8 cellular contexts compared by ENCODE assay signal in the genomic region with DNA sequence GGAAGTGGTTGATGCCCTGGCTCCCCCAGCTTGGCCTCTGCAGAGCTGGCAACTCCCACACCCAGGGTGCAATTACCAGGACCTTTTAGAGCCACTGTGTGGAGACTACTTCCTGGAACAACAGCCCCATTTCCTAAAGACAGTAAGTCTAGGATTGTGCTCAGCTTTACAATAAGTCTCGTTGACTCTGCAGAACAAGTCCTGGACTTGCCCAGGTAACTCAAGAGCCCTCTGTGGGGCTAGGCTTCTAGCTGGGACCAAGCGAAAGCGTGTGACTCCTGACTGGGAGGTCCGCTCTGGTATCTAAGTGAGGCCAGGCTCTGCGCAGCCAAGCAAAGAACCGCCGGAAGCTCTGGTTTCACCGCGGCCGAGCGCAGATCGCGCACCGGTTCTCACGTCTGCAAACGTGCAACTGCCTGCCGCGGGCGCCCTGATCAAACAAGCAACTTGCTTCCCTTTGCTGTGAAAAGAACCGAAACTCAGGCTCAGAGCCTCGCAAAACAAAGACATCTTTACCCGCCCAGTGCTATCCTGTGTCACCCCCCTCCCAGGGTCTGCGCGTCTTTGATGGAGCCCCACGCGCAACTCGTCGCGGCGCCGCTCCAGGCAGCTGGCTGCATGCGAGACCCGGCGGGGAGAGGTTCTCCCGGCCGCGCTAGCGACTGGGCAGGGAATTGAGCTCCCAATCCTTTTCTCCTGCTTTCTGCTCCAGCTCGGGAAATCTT. TPM values are rescaled to one million over a fixed set of nuclear protein-coding genes. Genes with fewer than 3 reads are reported as not detected.
DNase-seq lines count a peak whose midpoint lies in the region; ATAC-seq and TF ChIP-seq lines count a peak whose summit lies in the region.

No MANE protein-coding gene starts in this region.

- intact Hi-C loops in IMR-90 (cut with micrococcal nuclease), result no loop called here

- peaks cover 22% of the 10 kb centered on the region for H3K27me3 Mint-ChIP-seq in type B pancreatic cell

- H3K27ac ChIP-seq in IMR-90 (ENCODE audit: insufficient read depth, low read length), result peak overlapping the region; percentile 10; the same call in 1 of the 2 replicates

- no peaks in the 10 kb centered on the region for H3K9me3 ChIP-seq in IMR-90 (ENCODE audit: control insufficient read depth, insufficient read depth, low read length)
- H3K9me3 ChIP-seq in mucosa of stomach (ENCODE audit: control insufficient read depth, low read length), result no peaks in the 10 kb centered on the region

- H3K4me3 Mint-ChIP-seq in type B pancreatic cell, result peak overlapping the region; percentile 69

- H3K4me1 ChIP-seq in IMR-90 (ENCODE audit: control insufficient read depth, insufficient read depth, low read length), result peaks cover 10% of the 10 kb centered on the region
- peaks cover 23% of the 10 kb centered on the region for H3K4me1 ChIP-seq in mucosa of stomach (ENCODE audit: control insufficient read depth, insufficient read depth, low read length)

- H4K91ac ChIP-seq in IMR-90 (ENCODE audit: insufficient read depth, low read depth, low read length), result peak overlapping the region; percentile 79

- TF ChIP-seq RAD21 in IMR-90 (IDR thresholded peaks at IDR 0.05; ENCODE audit: low read length), result no peak

- peak overlapping the region; percentile 88 for H3K14ac ChIP-seq in IMR-90 (replicated peaks; ENCODE audit: low read depth, low read length)

- 0 out of 2 replicates have a peak, but pooled peaks cover 7% of the 10 kb centered on the region for H3K9me1 ChIP-seq in IMR-90 (ENCODE audit: insufficient read depth, low read length)

- no TSS peak for BruUV-seq in IMR-90 (replicated peaks; lab: Mats Ljungman, UMichigan)

- CTCF ChIA-PET in IMR-90 (lab: Yijun Ruan, JAX), result interaction anchor here (0.6 to 2.0 kb wide), 3 partner anchors 13 to 52 kb away, joined by 3 to 5 read pairs (median 4); no protein-coding TSS in a partner anchor

- peak; percentile 74 for ATAC-seq in GM21529 (IDR thresholded peaks at IDR 0.05; ENCODE audit: unreplicated experiment)
- peak; percentile 33 for ATAC-seq in IMR-90 (ENCODE audit: low read depth)

- H3K36me3 ChIP-seq in IMR-90 (ENCODE audit: control insufficient read depth, insufficient read depth, low read length) (no peaks in the 10 kb centered on the region), mucosa of stomach (ENCODE audit: control insufficient read depth, insufficient read depth, low read length) (no peaks in the 10 kb centered on the region)

- peak overlapping the region; percentile 35 for H2AK9ac ChIP-seq in IMR-90 (replicated peaks; ENCODE audit: low read depth, low read length, poor library complexity)

- TF ChIP-seq POLR2A in IMR-90 (IDR thresholded peaks at IDR 0.05; ENCODE audit: low read depth, low read length), result no peak

- dilution Hi-C loops in IMR-90 (cut with HindIII; ENCODE audit: low sequenced_read_pairs, unreplicated experiment), result no loop called here

- peak overlapping the region; percentile 52; the same call in 1 of the 2 replicates for H3K56ac ChIP-seq in IMR-90 (ENCODE audit: extremely low read depth, insufficient read depth, low read length)

- H2AK5ac ChIP-seq in IMR-90 (ENCODE audit: low read depth, low read length), result peak overlapping the region; percentile 75; the same call in 1 of the 2 replicates

- peak overlapping the region; percentile 84 for H3K27ac Mint-ChIP-seq in type B pancreatic cell

- H2AFZ ChIP-seq in IMR-90 (replicated peaks; ENCODE audit: low read length, poor library complexity), result peak overlapping the region; percentile 89

- peak overlapping the region; percentile 92 for H3K23ac ChIP-seq in IMR-90 (ENCODE audit: low read depth, low read length)

- H3K9ac ChIP-seq in IMR-90 (ENCODE audit: low read depth, low read length) (peak overlapping the region; percentile 12; the same call in 1 of the 2 replicates), mucosa of stomach (ENCODE audit: low read length) (peak overlapping the region; percentile 64)

- no peaks in the 10 kb centered on the region for H3K36me3 Mint-ChIP-seq in type B pancreatic cell

- in situ Hi-C loops in IMR-90 (cut with MboI; ENCODE audit: low sequenced_read_pairs), result no loop called here

- no peaks in the 10 kb centered on the region for H3K27me3 ChIP-seq in IMR-90 (ENCODE audit: control insufficient read depth, insufficient read depth, low read length)
- H3K27me3 ChIP-seq in mucosa of stomach (ENCODE audit: control insufficient read depth, insufficient read depth, low read length), result peaks cover 5% of the 10 kb centered on the region

- no peak for TF ChIP-seq CTCF in GM12865 (IDR thresholded peaks at IDR 0.05; ENCODE audit: insufficient read depth, low read depth, low read length, missing control alignments)
- TF ChIP-seq CTCF in IMR-90 (conservative IDR thresholded peaks at IDR 0.05; ENCODE audit: low read depth, low read length), result no peak
- TF ChIP-seq CTCF in type B pancreatic cell (conservative IDR thresholded peaks at IDR 0.05), result no peak

- no peaks in the 10 kb centered on the region for H3K4me1 Mint-ChIP-seq in type B pancreatic cell (ENCODE audit: unreplicated experiment)

- DNase-seq in GM12865 (ENCODE audit: low read depth) (peak; percentile 99), IMR-90 (peak; percentile 60), SW480 (ENCODE audit: low spot score) (peak; percentile 69), ecto neural progenitor cell (ENCODE audit: low spot score) (peak; percentile 73), type B pancreatic cell (ENCODE audit: extremely low spot score, unreplicated experiment) (no peak), iPS-NIHi11 (ENCODE audit: low spot score) (no peak)

- no peaks in the 10 kb centered on the region for H4K20me1 ChIP-seq in IMR-90 (ENCODE audit: insufficient read depth, low read length)

- H3K79me1 ChIP-seq in IMR-90 (ENCODE audit: low read depth in 1 of 2, low read length in 2 of 2), result peaks cover 1 to 7% of the 10 kb centered on the region in 2 experiments; a peak in 2 of 4 replicates

- peak overlapping the region; percentile 31 for H3K4me2 ChIP-seq in IMR-90 (ENCODE audit: low read depth, low read length)

- peak overlapping the region; percentile 86 for H2BK20ac ChIP-seq in IMR-90 (ENCODE audit: low read depth, low read length)

- peak overlapping the region; percentile 90; the same call in 1 of the 3 replicates for H2BK15ac ChIP-seq in IMR-90 (ENCODE audit: low read depth, low read length)

- peak overlapping the region; percentile 23 for H2BK5ac ChIP-seq in IMR-90 (ENCODE audit: low read depth, low read length, poor library complexity, severe bottlenecking)

- peak overlapping the region; percentile 95 for H2BK120ac ChIP-seq in IMR-90 (ENCODE audit: low read depth, low read length)

- H4K8ac ChIP-seq in IMR-90 (ENCODE audit: low read depth in 2 of 2, low read length in 2 of 2), result peak overlapping the region; percentile 44 to 91

- H4K5ac ChIP-seq in IMR-90 (ENCODE audit: low read depth, low read length), result peak overlapping the region; percentile 61

- H3K4me3 ChIP-seq in GM12865 (ENCODE audit: low read depth, low read length) (peak overlapping the region; percentile 53), IMR-90 (ENCODE audit: insufficient read depth, low read depth, low read length) (peak overlapping the region; percentile 5; the same call in 1 of the 2 replicates), mucosa of stomach (ENCODE audit: low read length) (no peak overlapping the region)

- POLR2A ChIA-PET in IMR-90 (lab: Charles Lee; ENCODE audit: unreplicated experiment), result no interaction called here

- WGBS in IMR-90 (ENCODE audit: extremely low coverage in 2 of 2, insufficient read length in 1 of 2), 2 experiments, result 13% methylated on average over 30 of the region's 39 CpGs; no CpG with 5 or more reads in 1 of the 2 experiments

- peak overlapping the region; percentile 67 for H3K18ac ChIP-seq in IMR-90 (ENCODE audit: low read depth, low read length)

- H3K4ac ChIP-seq in IMR-90 (ENCODE audit: low read depth, low read length), result peak overlapping the region; percentile 89

- H3K9me3 Mint-ChIP-seq in type B pancreatic cell, result no peaks in the 10 kb centered on the region

TF ChIP-seq in IMR-90, 13 proteins besides CTCF, POLR2A, EP300 and RAD21:
- TF ChIP-seq FOS (IDR thresholded peaks at IDR 0.05; ENCODE audit: low read depth, low read length) (no peak), BHLHE40 (IDR thresholded peaks at IDR 0.05; ENCODE audit: low read depth, low read length) (peak; percentile 15; the same call in 1 of the 2 replicates), SMC3 (IDR thresholded peaks at IDR 0.05; ENCODE audit: low read depth, low read length) (no peak)
TF ChIP-seq in IMR-90: peak in this region for 1.

RNA-seq across cellular contexts. Expression of a gene that starts 4.4 kb away (rescaled TPM):
- total RNA-seq in IMR-90 (2012; rRNA removed), result 27.5 and 30.1 TPM in 2 replicates
- 179 and 187 TPM in 2 replicates for polyA plus RNA-seq in IMR-90 (2012; rRNA removed)
- polyA plus RNA-seq in IMR-90 (2012; cell fraction: cytosol; rRNA removed), result 120 and 255 TPM in 2 replicates
- 44.1 and 131 TPM in 2 replicates for polyA plus RNA-seq in IMR-90 (2012; cell fraction: nucleus; rRNA removed; ENCODE audit: low replicate concordance)
- total RNA-seq in type B pancreatic cell (ENCODE audit: low replicate concordance), result 171 and 347 TPM in 2 replicates

Comparison
In these comparisons a context has a peak if more than half of its experiments do, and no peak if none do; other contexts are left out.
1. DNase-seq: peak in GM12865 (single experiment), IMR-90 (single experiment), SW480 (single experiment) and ecto neural progenitor cell (single experiment); none in type B pancreatic cell (single experiment) and iPS-NIHi11 (single experiment).